Comparison of ENCODE assay signal across 20 cellular contexts in the genomic region with DNA sequence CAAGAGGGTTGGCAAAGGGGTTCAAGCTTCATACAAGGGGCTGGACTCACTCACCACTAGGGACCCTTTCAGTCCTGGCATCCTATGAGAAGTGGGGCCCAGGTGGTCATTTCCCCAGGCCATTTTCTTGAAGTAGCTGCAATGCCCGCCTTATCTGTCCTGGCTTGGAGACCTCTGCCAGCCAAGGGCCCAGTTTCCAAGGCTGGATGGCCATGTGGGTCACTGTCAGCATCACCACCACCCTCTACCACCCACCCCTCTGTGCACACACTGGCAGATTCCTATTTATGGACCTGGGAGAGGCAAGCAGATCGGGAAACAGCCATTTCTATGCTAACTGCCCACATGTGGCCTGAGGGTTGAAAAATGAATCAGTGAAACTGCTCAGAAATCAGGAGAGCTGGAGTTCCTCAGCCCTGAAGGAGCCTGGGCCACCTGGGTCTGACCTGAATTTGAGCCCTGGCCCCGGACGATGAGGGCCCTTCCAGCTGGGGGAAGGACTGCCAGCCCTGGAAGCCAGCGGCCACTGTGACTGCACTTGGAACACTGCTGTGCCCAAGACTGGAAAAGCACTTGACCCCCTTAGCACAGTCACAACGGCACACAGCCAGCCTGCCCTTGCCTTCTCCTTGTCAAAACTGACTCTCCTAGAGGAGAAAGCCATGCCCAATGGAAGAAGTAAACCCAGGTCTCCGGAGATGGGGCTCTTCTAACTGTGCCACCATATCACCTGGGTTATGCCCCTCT.
DNase-seq lines count a peak whose midpoint lies in the region; ATAC-seq and TF ChIP-seq lines count a peak whose summit lies in the region.
"Had no signal": no experiment of that assay in that cellular context is flagged by ENCODE, and none has a peak within 500 bp of the region (broad histone marks: within the 10 kb centered on the region; RNA-seq: fewer than 3 reads in every experiment).

No MANE protein-coding gene starts in this region.

- H3K4me3 ChIP-seq in right atrium auricular region (no peak overlapping the region), thyroid gland (replicated peaks in 1 of 3) (no peak overlapping the region), Karpas-422 (ENCODE audit: low read length) (no peak overlapping the region)
- H3K4me3 ChIP-seq: GM23248, K562, Peyer's patch, SJCRH30 had no signal

- peaks cover 2 to 8% (median 2%) of the 10 kb centered on the region in 3 donors for H3K27me3 Mint-ChIP-seq in immature natural killer cell (ENCODE audit: low read depth in 3 of 3)

- no peaks in the 10 kb centered on the region for H4K20me1 ChIP-seq in Karpas-422 (ENCODE audit: insufficient read depth, low read depth, low read length)

- H3K4me3 Mint-ChIP-seq in immature natural killer cell, result no peak overlapping the region
- H3K4me3 Mint-ChIP-seq: CD4-positive, alpha-beta memory T cell had no signal

- no peak overlapping the region for H3K4me2 ChIP-seq in Karpas-422 (ENCODE audit: low read depth, low read length, poor library complexity, severe bottlenecking)

- no peaks in the 10 kb centered on the region for H3K4me1 Mint-ChIP-seq in immature natural killer cell
- H3K4me1 Mint-ChIP-seq: CD4-positive, alpha-beta memory T cell had no signal

- TF ChIP-seq CTCF in right atrium auricular region (IDR thresholded peaks at IDR 0.05) (no peak), thyroid gland (IDR thresholded peaks at IDR 0.05) (no peak)

- intact Hi-C loops in thyroid gland (cut with DNase I), result no loop called here

- no peak overlapping the region for H3K27ac ChIP-seq in right atrium auricular region
- H3K27ac ChIP-seq in thyroid gland, result no peak overlapping the region
- H3K27ac ChIP-seq in Karpas-422 (ENCODE audit: low read length), result no peak overlapping the region
- H3K27ac ChIP-seq: GM23248, Peyer's patch, SJCRH30 had no signal

- H3K27me3 ChIP-seq in right atrium auricular region (no peaks in the 10 kb centered on the region), thyroid gland (no peaks in the 10 kb centered on the region), Karpas-422 (ENCODE audit: low read length) (no peaks in the 10 kb centered on the region)
- H3K27me3 ChIP-seq: Peyer's patch, SJCRH30 had no signal

- H3K4me1 ChIP-seq in right atrium auricular region (no peaks in the 10 kb centered on the region), thyroid gland (no peaks in the 10 kb centered on the region), Karpas-422 (ENCODE audit: low read length) (no peaks in the 10 kb centered on the region)
- H3K4me1 ChIP-seq: Peyer's patch, SJCRH30 had no signal

- H3K36me3 ChIP-seq in right atrium auricular region (no peaks in the 10 kb centered on the region), thyroid gland (no peaks in the 10 kb centered on the region), Karpas-422 (ENCODE audit: insufficient read depth, low read length) (no peaks in the 10 kb centered on the region)
- H3K36me3 ChIP-seq: Peyer's patch, SJCRH30 had no signal

- H3K9me3 Mint-ChIP-seq in immature natural killer cell, result no peaks in the 10 kb centered on the region

- H2AFZ ChIP-seq in Karpas-422 (ENCODE audit: low read length), result no peak overlapping the region
- H2AFZ ChIP-seq: GM23248 had no signal

- no peaks in the 10 kb centered on the region for H3K9me2 ChIP-seq in Karpas-422 (replicated peaks; ENCODE audit: insufficient read depth, low read length)

- TF ChIP-seq POLR2A in thyroid gland (IDR thresholded peaks at IDR 0.05), result no peak

- DNase-seq in right atrium auricular region (ENCODE audit: low spot score) (peak; percentile 40), thyroid gland (peak; percentile 36 to 46), immature natural killer cell (no peak), OCI-M2 (lab: John Stamatoyannopoulos, UW; ENCODE audit: unreplicated experiment) (no peak), Karpas-422 (no peak), DMS53 (lab: John Stamatoyannopoulos, UW) (no peak)
- DNase-seq: C1 segment of cervical spinal cord; CD4-positive, alpha-beta memory T cell; COR-L47; GM23248; H7; NCI-H1105 treated with DMSO at 0.1 percent for 48 hours; NCI-H146; NCI-H2029; NCI-H526 treated with DMSO at 0.1 percent for 48 hours; Peyer's patch; SJCRH30 had no signal

- H3K9me3 ChIP-seq in right atrium auricular region, result no peaks in the 10 kb centered on the region
- H3K9me3 ChIP-seq in thyroid gland, result no peaks in the 10 kb centered on the region
- no peaks in the 10 kb centered on the region for H3K9me3 ChIP-seq in Karpas-422 (ENCODE audit: low read length)
- H3K9me3 ChIP-seq: Peyer's patch, SJCRH30 had no signal

- peak; percentile 22 for ATAC-seq in esophagus mucosa
- ATAC-seq: K562, SK-N-SH treated with all-trans-retinoic acid at 6 μM for 48 hours had no signal

- WGBS in thyroid gland, 2 donors, result 63 to 79% methylated on average over 4 to 7 of the region's 7 CpGs

- H3K36me3 Mint-ChIP-seq in immature natural killer cell, result no peaks in the 10 kb centered on the region
- H3K36me3 Mint-ChIP-seq: CD4-positive, alpha-beta memory T cell had no signal

- H3K79me2 ChIP-seq in Karpas-422 (ENCODE audit: low read length), result no peaks in the 10 kb centered on the region

- H3K27ac Mint-ChIP-seq in immature natural killer cell, result no peak overlapping the region
- H3K27ac Mint-ChIP-seq: CD4-positive, alpha-beta memory T cell had no signal

- no peak overlapping the region for H3K9ac ChIP-seq in Karpas-422 (ENCODE audit: low read length)
- H3K9ac ChIP-seq: GM23248 had no signal

Comparison
In these comparisons a context has a peak if more than half of its experiments do, and no peak if none do; other contexts are left out.
1. DNase-seq: peak in right atrium auricular region (single experiment) and thyroid gland (2 of 2); none in immature natural killer cell (0 of 3), OCI-M2 (single experiment), Karpas-422 (single experiment) and DMS53 (single experiment).